ENCODE assay signal across 9 cellular contexts in genomic region chr7:138023618-138024333, GRCh38. TPM values are rescaled to one million over a fixed set of nuclear protein-coding genes. Genes with fewer than 3 reads are reported as not detected.
DNase-seq lines count a peak whose midpoint lies in the region; ATAC-seq and TF ChIP-seq lines count a peak whose summit lies in the region.
"Had no signal": no experiment of that assay in that cellular context is flagged by ENCODE, and none has a peak within 500 bp of the region (broad histone marks: within the 10 kb centered on the region; RNA-seq: fewer than 3 reads in every experiment).

No MANE protein-coding gene starts in this region.

- peaks cover 2% of the 10 kb centered on the region for H3K36me3 Mint-ChIP-seq in activated T-helper 1 cell treated with anti-CD3 and anti-CD28 coated beads, Interleukin-12 subunit alpha, Interleukin-12 subunit beta, Interleukin-2, Interleukin-4 antibody, amounts not matched to agents 30 ng/mL and 10 ng/mL and 1 ng/mL, durations not matched to agents 14 hours and 24 hours and 36 hours (ENCODE audit: low read depth)

- no peaks in the 10 kb centered on the region for H3K4me1 ChIP-seq in mesenchymal stem cell (ENCODE audit: control insufficient read depth, insufficient read depth, low read depth, low read length)
- H3K4me1 ChIP-seq: body of pancreas had no signal

- H3K14ac ChIP-seq in mesenchymal stem cell (ENCODE audit: low read length in 2 of 2) = no peak overlapping the region

- no peak overlapping the region for H2BK120ac ChIP-seq in mesenchymal stem cell (ENCODE audit: low read depth, low read length)

- TF ChIP-seq CTCF in GM20000 (IDR thresholded peaks at IDR 0.05; ENCODE audit: extremely low read depth, missing control alignments) = no peak

- no peak overlapping the region for H4K91ac ChIP-seq in mesenchymal stem cell (ENCODE audit: low read length)

- H2BK15ac ChIP-seq in mesenchymal stem cell (ENCODE audit: low read depth, poor library complexity, severe bottlenecking) = no peak overlapping the region

- no peaks in the 10 kb centered on the region for H3K9me3 ChIP-seq in mesenchymal stem cell (ENCODE audit: control insufficient read depth, low read length)
- H3K9me3 ChIP-seq: body of pancreas had no signal

- H4K8ac ChIP-seq in mesenchymal stem cell (ENCODE audit: low read length) = no peak overlapping the region

- no peak overlapping the region for H3K18ac ChIP-seq in mesenchymal stem cell (ENCODE audit: low read depth in 1 of 2, low read length in 2 of 2)

- H3K79me1 ChIP-seq in mesenchymal stem cell (replicated peaks; ENCODE audit: low read length, poor library complexity, severe bottlenecking) = no peaks in the 10 kb centered on the region

- no peak overlapping the region for H3K4me3 Mint-ChIP-seq in activated T-helper 1 cell treated with anti-CD3 and anti-CD28 coated beads, Interleukin-12 subunit alpha, Interleukin-12 subunit beta, Interleukin-2, Interleukin-4 antibody, amounts not matched to agents 30 ng/mL and 10 ng/mL and 1 ng/mL, durations not matched to agents 14 hours and 24 hours and 36 hours

- DNase-seq in GM20000 (ENCODE audit: low spot score) = peak; percentile 56
- DNase-seq in activated T-helper 1 cell treated with anti-CD3 and anti-CD28 coated beads, Interleukin-12 subunit alpha, Interleukin-12 subunit beta, Interleukin-2, Interleukin-4 antibody, amounts not matched to agents 30 ng/mL and 10 ng/mL and 1 ng/mL, durations not matched to agents 14 hours and 24 hours and 36 hours (ENCODE audit: low spot score) = no peak
- no peak for DNase-seq in cerebellar cortex (ENCODE audit: low spot score)
- DNase-seq in GDM1 (lab: John Stamatoyannopoulos, UW) = no peak
- DNase-seq in mesenchymal stem cell = no peak
- DNase-seq: body of pancreas had no signal

- peaks cover 16% of the 10 kb centered on the region for H3K9me3 Mint-ChIP-seq in activated T-helper 1 cell treated with anti-CD3 and anti-CD28 coated beads, Interleukin-12 subunit alpha, Interleukin-12 subunit beta, Interleukin-2, Interleukin-4 antibody, amounts not matched to agents 30 ng/mL and 10 ng/mL and 1 ng/mL, durations not matched to agents 14 hours and 24 hours and 36 hours

- H3K4me1 Mint-ChIP-seq in activated T-helper 1 cell treated with anti-CD3 and anti-CD28 coated beads, Interleukin-12 subunit alpha, Interleukin-12 subunit beta, Interleukin-2, Interleukin-4 antibody, amounts not matched to agents 30 ng/mL and 10 ng/mL and 1 ng/mL, durations not matched to agents 14 hours and 24 hours and 36 hours (ENCODE audit: low read depth) = peaks cover 7% of the 10 kb centered on the region

- peak overlapping the region; percentile 40 for H3K27ac Mint-ChIP-seq in activated T-helper 1 cell treated with anti-CD3 and anti-CD28 coated beads, Interleukin-12 subunit alpha, Interleukin-12 subunit beta, Interleukin-2, Interleukin-4 antibody, amounts not matched to agents 30 ng/mL and 10 ng/mL and 1 ng/mL, durations not matched to agents 14 hours and 24 hours and 36 hours

- H3K4me3 ChIP-seq in mesenchymal stem cell (ENCODE audit: insufficient read depth in 1 of 2, low read depth in 1 of 2, low read length in 2 of 2) = no peak overlapping the region
- H3K4me3 ChIP-seq: body of pancreas had no signal

- H3K9ac ChIP-seq in mesenchymal stem cell (ENCODE audit: low read length) = no peak overlapping the region

- no peaks in the 10 kb centered on the region for H3K27me3 ChIP-seq in mesenchymal stem cell (ENCODE audit: control insufficient read depth in 1 of 2, insufficient read depth in 1 of 2, low read length in 2 of 2)
- H3K27me3 ChIP-seq: body of pancreas had no signal

- no peak overlapping the region for H3K27ac ChIP-seq in mesenchymal stem cell (ENCODE audit: low read length, poor library complexity, severe bottlenecking)
- H3K27ac ChIP-seq: body of pancreas had no signal

- no peak overlapping the region for H3K23ac ChIP-seq in mesenchymal stem cell (ENCODE audit: low read length in 2 of 2)

- no peak overlapping the region for H3K4me2 ChIP-seq in mesenchymal stem cell (ENCODE audit: low read length, poor library complexity, severe bottlenecking)

- WGBS in mesenchymal stem cell = 96% methylated on average over 3 of the region's 3 CpGs

- no peak overlapping the region for H3K4ac ChIP-seq in mesenchymal stem cell (ENCODE audit: low read depth in 1 of 2, low read length in 2 of 2)

- H2AK5ac ChIP-seq in mesenchymal stem cell (ENCODE audit: low read length, severe bottlenecking) = no peak overlapping the region

- H2BK12ac ChIP-seq in mesenchymal stem cell (ENCODE audit: low read length in 2 of 2) = no peak overlapping the region

- H2AFZ ChIP-seq in mesenchymal stem cell (ENCODE audit: low read depth, low read length) = no peak overlapping the region

- ATAC-seq in GM18861 (IDR thresholded peaks at IDR 0.05; ENCODE audit: unreplicated experiment) (peak; percentile 88), HG03066 (IDR thresholded peaks at IDR 0.05; ENCODE audit: low read depth, unreplicated experiment) (peak; percentile 72)
- ATAC-seq: body of pancreas had no signal

- intact Hi-C loops in activated T-helper 1 cell treated with anti-CD3 and anti-CD28 coated beads, Interleukin-12 subunit alpha, Interleukin-12 subunit beta, Interleukin-2, Interleukin-4 antibody, amounts not matched to agents 30 ng/mL and 10 ng/mL and 1 ng/mL, durations not matched to agents 14 hours and 24 hours and 36 hours (cut with micrococcal nuclease) = no loop called here

- no peak overlapping the region for H2BK5ac ChIP-seq in mesenchymal stem cell (ENCODE audit: low read depth, low read length, poor library complexity, severe bottlenecking)

- H3K27me3 Mint-ChIP-seq in activated T-helper 1 cell treated with anti-CD3 and anti-CD28 coated beads, Interleukin-12 subunit alpha, Interleukin-12 subunit beta, Interleukin-2, Interleukin-4 antibody, amounts not matched to agents 30 ng/mL and 10 ng/mL and 1 ng/mL, durations not matched to agents 14 hours and 24 hours and 36 hours (ENCODE audit: insufficient read depth) = peaks cover 2% of the 10 kb centered on the region

- H3K36me3 ChIP-seq in mesenchymal stem cell (ENCODE audit: control insufficient read depth in 1 of 2, insufficient read depth in 2 of 2, low read depth in 1 of 2, low read length in 2 of 2) = no peaks in the 10 kb centered on the region

RNA-seq across cellular contexts. Expression of gene CREB3L2, which starts 21.9 kb away (rescaled TPM):
- 61.6 and 61.8 TPM in 2 replicates for total RNA-seq in activated T-helper 1 cell treated with anti-CD3 and anti-CD28 coated beads, Interleukin-12 subunit alpha, Interleukin-12 subunit beta, Interleukin-2, Interleukin-4 antibody, amounts not matched to agents 30 ng/mL and 10 ng/mL and 1 ng/mL, durations not matched to agents 14 hours and 24 hours and 36 hours
- polyA plus RNA-seq in mesenchymal stem cell (2013, experiment 1 of 2) = 52.7 TPM
- 51.1 TPM for polyA plus RNA-seq in mesenchymal stem cell (2013, experiment 2 of 2)

RNA-seq across cellular contexts. Expression of gene AKR1D1, which starts 52.5 kb away (rescaled TPM):
- not detected in 2 replicates for total RNA-seq in activated T-helper 1 cell treated with anti-CD3 and anti-CD28 coated beads, Interleukin-12 subunit alpha, Interleukin-12 subunit beta, Interleukin-2, Interleukin-4 antibody, amounts not matched to agents 30 ng/mL and 10 ng/mL and 1 ng/mL, durations not matched to agents 14 hours and 24 hours and 36 hours
- polyA plus RNA-seq in mesenchymal stem cell (2013, experiment 1 of 2) = not detected
- not detected for polyA plus RNA-seq in mesenchymal stem cell (2013, experiment 2 of 2)
- total RNA-seq: body of pancreas, temporal lobe had no signal
